18 cellular contexts compared by ENCODE assay signal in genomic region chr21:14943636-14944035, GRCh38.
DNase-seq lines count a peak whose midpoint lies in the region; ATAC-seq and TF ChIP-seq lines count a peak whose summit lies in the region.
"Had no signal": no experiment of that assay in that cellular context is flagged by ENCODE, and none has a peak within 500 bp of the region (broad histone marks: within the 10 kb centered on the region; RNA-seq: fewer than 3 reads in every experiment).

No MANE protein-coding gene starts in this region.

- DNase-seq in NCI-H2029 treated with DMSO at 0.1 percent for 48 hours (lab: John Stamatoyannopoulos, UW) (peak; percentile 47), NCI-H2029 (lab: John Stamatoyannopoulos, UW) (no peak), NCI-H69 (lab: John Stamatoyannopoulos, UW) (peak; percentile 49), iris pigment epithelial cell (ENCODE audit: low read depth) (peak; percentile 69), progenitor cell of endocrine pancreas (ENCODE audit: low spot score, unreplicated experiment) (no peak), NCI-H774 (lab: John Stamatoyannopoulos, UW) (no peak), NCI-H1930 (lab: John Stamatoyannopoulos, UW) (no peak)
- DNase-seq: 8988T; CD4-positive, alpha-beta memory T cell; GF-D8; H9; HFFc6; KG1; NCI-H1105; NCI-H2081 treated with DMSO at 0.1 percent for 48 hours; SHP77 treated with DMSO at 0.1 percent for 48 hours; SW 1271 had no signal

- H3K4me3 Mint-ChIP-seq in progenitor cell of endocrine pancreas (ENCODE audit: low read depth), result no peak overlapping the region
- H3K4me3 Mint-ChIP-seq: CD4-positive, alpha-beta memory T cell; H9; HFFc6 had no signal

- H3K4me1 Mint-ChIP-seq in progenitor cell of endocrine pancreas (ENCODE audit: low read depth), result peaks cover 36% of the 10 kb centered on the region
- H3K4me1 Mint-ChIP-seq: CD4-positive, alpha-beta memory T cell had no signal

- H3K27ac Mint-ChIP-seq in progenitor cell of endocrine pancreas, result peak overlapping the region; percentile 87
- H3K27ac Mint-ChIP-seq: CD4-positive, alpha-beta memory T cell; H9; HFFc6 had no signal

- TF ChIP-seq CTCF in progenitor cell of endocrine pancreas (IDR thresholded peaks at IDR 0.05; ENCODE audit: unreplicated experiment), result no peak

- ATAC-seq in GM21381 (IDR thresholded peaks at IDR 0.05; ENCODE audit: unreplicated experiment), result no peak

- H3K9me3 Mint-ChIP-seq in progenitor cell of endocrine pancreas (ENCODE audit: low read depth), result peaks cover 10% of the 10 kb centered on the region

- no peaks in the 10 kb centered on the region for H3K27me3 Mint-ChIP-seq in progenitor cell of endocrine pancreas

- H3K36me3 Mint-ChIP-seq in progenitor cell of endocrine pancreas (ENCODE audit: insufficient read depth), result peaks cover 5% of the 10 kb centered on the region

Comparison
In these comparisons a context has a peak if more than half of its experiments do, and no peak if none do; other contexts are left out.
1. DNase-seq: peak in NCI-H2029 treated with DMSO at 0.1 percent for 48 hours (single experiment), NCI-H69 (single experiment) and iris pigment epithelial cell (single experiment); none in NCI-H2029 (single experiment), progenitor cell of endocrine pancreas (single experiment), NCI-H774 (single experiment) and NCI-H1930 (0 of 2).